ENCODE assay signal across 15 cellular contexts in genomic region chr20:51687071-51687470, GRCh38.
DNase-seq lines count a peak whose midpoint lies in the region; ATAC-seq, FAIRE-seq and TF ChIP-seq lines count a peak whose summit lies in the region.
"Had no signal": no experiment of that assay in that cellular context is flagged by ENCODE, and none has a peak within 500 bp of the region (broad histone marks: within the 10 kb centered on the region; RNA-seq: fewer than 3 reads in every experiment).

No MANE protein-coding gene starts in this region.

- no peaks in the 10 kb centered on the region for H3K36me3 ChIP-seq in GM23338 (ENCODE audit: insufficient read depth)
- H3K36me3 ChIP-seq in PC-9 (ENCODE audit: low read depth), result no peaks in the 10 kb centered on the region
- no peaks in the 10 kb centered on the region for H3K36me3 ChIP-seq in H1 (ENCODE audit: control insufficient read depth in 2 of 4, insufficient read depth in 4 of 4, low read length in 3 of 4)

- no peaks in the 10 kb centered on the region for H3K79me2 ChIP-seq in GM23338 (replicated peaks; ENCODE audit: insufficient read depth)
- no peaks in the 10 kb centered on the region for H3K79me2 ChIP-seq in PC-9 (ENCODE audit: low read depth)
- H3K79me2 ChIP-seq in H1 (ENCODE audit: control insufficient read depth in 1 of 2, insufficient read depth in 2 of 2, low read length in 2 of 2), result no peaks in the 10 kb centered on the region

- TF ChIP-seq RAD21 in H1 (IDR thresholded peaks at IDR 0.05 in 1 of 2, conservative IDR thresholded peaks at IDR 0.05 in 1 of 2; ENCODE audit: low read depth in 2 of 2, low read length in 2 of 2), result no peak

- H3K36me3 Mint-ChIP-seq in GM23338 (ENCODE audit: low read depth), result peaks cover 3% of the 10 kb centered on the region; the same call in 1 of the 3 replicates
- no peaks in the 10 kb centered on the region for H3K36me3 Mint-ChIP-seq in activated T-cell treated with anti-CD3 and anti-CD28 coated beads, Interleukin-2, amount 50 U/mL, for 24 hours (ENCODE audit: low read depth)
- H3K36me3 Mint-ChIP-seq in effector memory CD8-positive, alpha-beta T cell (ENCODE audit: insufficient read depth), result no peaks in the 10 kb centered on the region
- H3K36me3 Mint-ChIP-seq: stimulated activated naive B cell treated with anti-CD40 and anti-IgM and Interleukin-4, amounts not matched to agents 10 μg/mL and 1 μg/mL and 100 μg/mL, for 72 hours had no signal

- H3K9me2 ChIP-seq in GM23338 (ENCODE audit: insufficient read depth) (no peaks in the 10 kb centered on the region), PC-9 (ENCODE audit: insufficient read depth) (no peaks in the 10 kb centered on the region)

- H4K5ac ChIP-seq in H1 (ENCODE audit: insufficient read length, low read depth, low read length), result no peak overlapping the region

- H2AK5ac ChIP-seq in H1 (ENCODE audit: low read depth, low read length), result no peak overlapping the region

- no peak overlapping the region for H2BK120ac ChIP-seq in H1 (replicated peaks; ENCODE audit: low read depth, low read length)

- no peak for TF ChIP-seq POLR2A in H1 (IDR thresholded peaks at IDR 0.05; ENCODE audit: control extremely low read depth in 1 of 2, low read depth in 2 of 2, low read length in 2 of 2)

- CTCF ChIA-PET in PC-9 (lab: Charles Lee), result interaction anchor here (0.7 kb wide), 1 partner anchor 18 kb away, joined by 5 read pairs; no protein-coding TSS in a partner anchor
- CTCF ChIA-PET in H1 (lab: Charles Lee; ENCODE audit: partially characterized antibody), result no interaction called here

- FAIRE-seq in H1 (lab: Jason Lieb, UNC), result no peak
- FAIRE-seq: GM12892, kidney had no signal

- ATAC-seq in GM23338 (no peak), HG03565 (IDR thresholded peaks at IDR 0.05; ENCODE audit: unreplicated experiment) (no peak), GM21576 (IDR thresholded peaks at IDR 0.05; ENCODE audit: unreplicated experiment) (no peak)
- ATAC-seq in effector memory CD8-positive, alpha-beta T cell (replicated peaks), result no peak
- ATAC-seq: stimulated activated naive B cell treated with anti-CD40 and anti-IgM and Interleukin-4, amounts not matched to agents 10 μg/mL and 1 μg/mL and 100 μg/mL, for 72 hours had no signal

- H4K91ac ChIP-seq in H1 (replicated peaks; ENCODE audit: insufficient read length, low read length), result no peak overlapping the region

- H3K14ac ChIP-seq in H1 (ENCODE audit: insufficient read length), result no peak overlapping the region

- H2BK15ac ChIP-seq in H1 (ENCODE audit: low read length), result no peak overlapping the region

- no peak overlapping the region for H2BK20ac ChIP-seq in H1 (ENCODE audit: low read length)

- TF ChIP-seq EP300 in H1 (IDR thresholded peaks at IDR 0.05; ENCODE audit: borderline replicate concordance in 1 of 2, low read depth in 2 of 2, low read length in 2 of 2), result no peak

- BruUV-seq in PC-9 (replicated peaks; lab: Mats Ljungman, UMichigan), result no TSS peak

- H3K9me3 Mint-ChIP-seq in GM23338, result no peaks in the 10 kb centered on the region
- H3K9me3 Mint-ChIP-seq in activated T-cell treated with anti-CD3 and anti-CD28 coated beads, Interleukin-2, amount 50 U/mL, for 24 hours, result no peaks in the 10 kb centered on the region
- no peaks in the 10 kb centered on the region for H3K9me3 Mint-ChIP-seq in effector memory CD8-positive, alpha-beta T cell
- H3K9me3 Mint-ChIP-seq: stimulated activated naive B cell treated with anti-CD40 and anti-IgM and Interleukin-4, amounts not matched to agents 10 μg/mL and 1 μg/mL and 100 μg/mL, for 72 hours; T-helper 2 cell treated with Interferon-gamma antibody and Interleukin-4, amounts not matched to agents 5 μg/mL and 100 μg/mL, for 36 hours had no signal

- H3K56ac ChIP-seq in H1 (replicated peaks; ENCODE audit: insufficient read length, low read depth, low read length), result no peak overlapping the region

- no peak overlapping the region for H4K8ac ChIP-seq in H1 (ENCODE audit: extremely low read depth, insufficient read depth, low read length)

- no peaks in the 10 kb centered on the region for H3K27me3 Mint-ChIP-seq in GM23338 (ENCODE audit: insufficient read depth, low read depth, poor library complexity)
- H3K27me3 Mint-ChIP-seq in activated T-cell treated with anti-CD3 and anti-CD28 coated beads, Interleukin-2, amount 50 U/mL, for 24 hours, result peaks cover 4% of the 10 kb centered on the region
- peaks cover 0 to 9% of the 10 kb centered on the region in 2 donors for H3K27me3 Mint-ChIP-seq in effector memory CD8-positive, alpha-beta T cell

- DNase-seq in GM23338 (ENCODE audit: low spot score) (no peak), PC-9 (peak; percentile 80 to 85), H1 (ENCODE audit: low read depth in 1 of 2, low spot score in 2 of 2) (no peak), non-pigmented ciliary epithelial cell (ENCODE audit: low read depth) (peak; percentile 20)
- DNase-seq in activated T-cell treated with anti-CD3 and anti-CD28 coated beads, Interleukin-2, amount 50 U/mL, for 24 hours, result no peak
- DNase-seq in effector memory CD8-positive, alpha-beta T cell, result no peak
- DNase-seq: aorta; kidney; NCI-H146; stimulated activated naive B cell treated with anti-CD40 and anti-IgM and Interleukin-4, amounts not matched to agents 10 μg/mL and 1 μg/mL and 100 μg/mL, for 72 hours had no signal

- no peak overlapping the region for H2BK12ac ChIP-seq in H1 (ENCODE audit: low read depth, low read length)

- no peaks in the 10 kb centered on the region for H3K79me1 ChIP-seq in H1 (ENCODE audit: low read depth, low read length)

- no peak overlapping the region for H3K4me3 Mint-ChIP-seq in GM23338
- no peak overlapping the region for H3K4me3 Mint-ChIP-seq in activated T-cell treated with anti-CD3 and anti-CD28 coated beads, Interleukin-2, amount 50 U/mL, for 24 hours
- H3K4me3 Mint-ChIP-seq in effector memory CD8-positive, alpha-beta T cell, result no peak overlapping the region
- H3K4me3 Mint-ChIP-seq: stimulated activated naive B cell treated with anti-CD40 and anti-IgM and Interleukin-4, amounts not matched to agents 10 μg/mL and 1 μg/mL and 100 μg/mL, for 72 hours; T-helper 2 cell treated with Interferon-gamma antibody and Interleukin-4, amounts not matched to agents 5 μg/mL and 100 μg/mL, for 36 hours had no signal

- H2BK5ac ChIP-seq in H1 (ENCODE audit: low read depth, low read length), result peak overlapping the region; percentile 14; the same call in 1 of the 2 replicates

- intact Hi-C loops in PC-9 (cut with micrococcal nuclease; ENCODE audit: unreplicated experiment), result loop anchor here (1.0 to 2.0 kb wide), 2 partner anchors 56 to 80 kb away; no protein-coding TSS in a partner anchor

- H2AFZ ChIP-seq in GM23338 (no peak overlapping the region), PC-9 (no peak overlapping the region), H1 (ENCODE audit: low read length) (no peak overlapping the region)

- H3K9me3 ChIP-seq in PC-9 (ENCODE audit: insufficient read depth, low read depth) (no peaks in the 10 kb centered on the region), H1 (ENCODE audit: insufficient read depth in 2 of 2, low read depth in 1 of 2, low read length in 1 of 2) (no peaks in the 10 kb centered on the region)

- POLR2A ChIA-PET in PC-9 (lab: Charles Lee; ENCODE audit: unreplicated experiment), result no interaction called here
- POLR2A ChIA-PET in H1 (lab: Charles Lee; ENCODE audit: partially characterized antibody), result no interaction called here

- no peak overlapping the region for H3K9ac ChIP-seq in H1 (replicated peaks in 1 of 4; ENCODE audit: extremely low read depth in 1 of 4, low read depth in 3 of 4, low read length in 3 of 4)

- no peaks in the 10 kb centered on the region for H3K27me3 ChIP-seq in GM23338 (ENCODE audit: insufficient read depth)
- no peaks in the 10 kb centered on the region for H3K27me3 ChIP-seq in PC-9 (ENCODE audit: insufficient read depth, low read depth)
- no peaks in the 10 kb centered on the region for H3K27me3 ChIP-seq in H1 (replicated peaks in 1 of 4; ENCODE audit: control insufficient read depth in 3 of 4, extremely low read depth in 1 of 4, insufficient read depth in 3 of 4, low read length in 3 of 4)

- H3K4ac ChIP-seq in H1 (replicated peaks; ENCODE audit: insufficient read length, low read depth, low read length), result no peak overlapping the region

- H3K4me3 ChIP-seq in GM23338 (no peak overlapping the region), PC-9 (no peak overlapping the region), H1 (ENCODE audit: extremely low read depth in 1 of 4, insufficient read depth in 2 of 4, low read depth in 3 of 4, low read length in 4 of 4) (no peak overlapping the region)

- H3K23me2 ChIP-seq in H1 (ENCODE audit: low read depth, low read length), result no peaks in the 10 kb centered on the region

- H3K23ac ChIP-seq in H1 (ENCODE audit: insufficient read length), result no peak overlapping the region

- H3K4me1 Mint-ChIP-seq in GM23338, result peaks cover 5% of the 10 kb centered on the region; the same call in 2 of the 3 replicates
- H3K4me1 Mint-ChIP-seq in activated T-cell treated with anti-CD3 and anti-CD28 coated beads, Interleukin-2, amount 50 U/mL, for 24 hours (ENCODE audit: low read depth), result no peaks in the 10 kb centered on the region
- peaks cover 0 to 6% of the 10 kb centered on the region in 2 donors for H3K4me1 Mint-ChIP-seq in effector memory CD8-positive, alpha-beta T cell (ENCODE audit: low read depth in 2 of 2)
- H3K4me1 Mint-ChIP-seq: stimulated activated naive B cell treated with anti-CD40 and anti-IgM and Interleukin-4, amounts not matched to agents 10 μg/mL and 1 μg/mL and 100 μg/mL, for 72 hours had no signal

- no peaks in the 10 kb centered on the region for H3K4me1 ChIP-seq in GM23338 (ENCODE audit: insufficient read depth)
- peaks cover 15% of the 10 kb centered on the region for H3K4me1 ChIP-seq in PC-9 (replicated peaks; ENCODE audit: insufficient read depth)
- H3K4me1 ChIP-seq in H1 (replicated peaks in 1 of 4; ENCODE audit: control insufficient read depth in 3 of 4, insufficient read depth in 4 of 4, low read length in 3 of 4), result no peaks in the 10 kb centered on the region

- 88% methylated on average over 8 of the region's 8 CpGs; no CpG with 5 or more reads in 1 of the 2 experiments for WGBS in H1 (ENCODE audit: extremely low coverage in 1 of 2, insufficient coverage in 1 of 2, insufficient read length in 1 of 2, insufficient replicate concordance in 2 of 2, low coverage in 1 of 2, low lambda C conversion rate in 2 of 2, missing lambda C conversion rate in 1 of 2), 2 experiments

- H3K27ac Mint-ChIP-seq in GM23338, result peak overlapping the region; percentile 36
- no peak overlapping the region for H3K27ac Mint-ChIP-seq in activated T-cell treated with anti-CD3 and anti-CD28 coated beads, Interleukin-2, amount 50 U/mL, for 24 hours
- no peak overlapping the region for H3K27ac Mint-ChIP-seq in effector memory CD8-positive, alpha-beta T cell
- H3K27ac Mint-ChIP-seq: stimulated activated naive B cell treated with anti-CD40 and anti-IgM and Interleukin-4, amounts not matched to agents 10 μg/mL and 1 μg/mL and 100 μg/mL, for 72 hours; T-helper 2 cell treated with Interferon-gamma antibody and Interleukin-4, amounts not matched to agents 5 μg/mL and 100 μg/mL, for 36 hours had no signal

- no peak overlapping the region for H3K4me2 ChIP-seq in GM23338
- H3K4me2 ChIP-seq in PC-9, result peak overlapping the region; percentile 30; the same call in 1 of the 2 replicates
- no peak overlapping the region for H3K4me2 ChIP-seq in H1 (ENCODE audit: insufficient read depth in 1 of 2, low read depth in 2 of 2, low read length in 2 of 2)

- H3K18ac ChIP-seq in H1 (ENCODE audit: extremely low read depth, low read length), result no peak overlapping the region

- 0 out of 2 replicates have a peak overlapping the region, but pooled peaks have one; percentile 26 for H3K27ac ChIP-seq in GM23338 (ENCODE audit: low read depth)
- H3K27ac ChIP-seq in PC-9, result peak overlapping the region; percentile 91
- H3K27ac ChIP-seq in H1 (ENCODE audit: low read depth, low read length), result no peak overlapping the region
- H3K27ac ChIP-seq: HL-60 had no signal

- H3F3A ChIP-seq in GM23338 (replicated peaks; ENCODE audit: low read depth), result no peaks in the 10 kb centered on the region
- peaks cover 11% of the 10 kb centered on the region; the same call in 1 of the 2 replicates for H3F3A ChIP-seq in PC-9 (ENCODE audit: insufficient read depth, low read depth)

- TF ChIP-seq CTCF in GM23338 (conservative IDR thresholded peaks at IDR 0.05; ENCODE audit: low read depth in 2 of 2) (no peak), PC-9 (conservative IDR thresholded peaks at IDR 0.05) (no peak), H1 (IDR thresholded peaks at IDR 0.05; ENCODE audit: control extremely low read depth in 1 of 3, insufficient read depth in 1 of 3, low read depth in 1 of 3, low read length in 3 of 3) (no peak)

- H4K20me1 ChIP-seq in GM23338 (replicated peaks; ENCODE audit: insufficient read depth) (no peaks in the 10 kb centered on the region), PC-9 (ENCODE audit: insufficient read depth) (no peaks in the 10 kb centered on the region), H1 (replicated peaks in 1 of 2; ENCODE audit: control insufficient read depth in 1 of 2, insufficient read depth in 2 of 2, low read length in 2 of 2) (no peaks in the 10 kb centered on the region)

Comparison
In these comparisons a context has a peak if more than half of its experiments do, and no peak if none do; other contexts are left out.
1. DNase-seq: peak in PC-9 (2 of 2) and non-pigmented ciliary epithelial cell (single experiment); none in GM23338 (single experiment), H1 (0 of 2), activated T-cell treated with anti-CD3 and anti-CD28 coated beads, Interleukin-2, amount 50 U/mL, for 24 hours (single experiment) and effector memory CD8-positive, alpha-beta T cell (0 of 3).